11 cellular contexts compared by ENCODE assay signal in genomic region chr4:144906181-144906895, GRCh38.
DNase-seq lines count a peak whose midpoint lies in the region; ATAC-seq, FAIRE-seq and TF ChIP-seq lines count a peak whose summit lies in the region.
"Had no signal": no experiment of that assay in that cellular context is flagged by ENCODE, and none has a peak within 500 bp of the region (broad histone marks: within the 10 kb centered on the region; RNA-seq: fewer than 3 reads in every experiment).

No MANE protein-coding gene starts in this region.

- no peaks in the 10 kb centered on the region for H3K27me3 Mint-ChIP-seq in astrocyte (ENCODE audit: low read depth, unreplicated experiment)

- peak overlapping the region; percentile 0 for H2AFZ ChIP-seq in astrocyte (ENCODE audit: low read depth, low read length)
- H2AFZ ChIP-seq: GM23338 had no signal

- no peak overlapping the region for H3K27ac Mint-ChIP-seq in astrocyte (ENCODE audit: unreplicated experiment)
- H3K27ac Mint-ChIP-seq: GM23338 had no signal

- H3K27ac ChIP-seq in astrocyte (ENCODE audit: low read depth, low read length), result peak overlapping the region; percentile 38

- H3K9me3 ChIP-seq in astrocyte (ENCODE audit: insufficient read depth, low read depth, low read length), result no peaks in the 10 kb centered on the region

- DNase-seq in astrocyte (ENCODE audit: low read depth) (peak; percentile 89), non-pigmented ciliary epithelial cell (ENCODE audit: low read depth) (peak; percentile 40), NCI-H2171 treated with DMSO at 0.1 percent for 48 hours (lab: John Stamatoyannopoulos, UW) (no peak), DMS153 treated with DMSO at 0.1 percent for 48 hours (lab: John Stamatoyannopoulos, UW; ENCODE audit: unreplicated experiment) (no peak)
- DNase-seq in activated CD4-positive, alpha-beta T cell treated with anti-CD3 and anti-CD28 coated beads for 1 hour, result no peak

- no peaks in the 10 kb centered on the region for H3K36me3 Mint-ChIP-seq in astrocyte (ENCODE audit: low read depth, unreplicated experiment)

- no peak overlapping the region for H3K9ac ChIP-seq in astrocyte (ENCODE audit: low read length)

- no peak for FAIRE-seq in astrocyte (lab: Jason Lieb, UNC)
- FAIRE-seq: K562 had no signal

- no peaks in the 10 kb centered on the region for H3K79me2 ChIP-seq in astrocyte (ENCODE audit: insufficient read depth, low read length)

- no peaks in the 10 kb centered on the region for H3K36me3 ChIP-seq in astrocyte (ENCODE audit: insufficient read depth, low read length)

- H3K27me3 ChIP-seq in astrocyte (ENCODE audit: insufficient read depth, low read length), result no peaks in the 10 kb centered on the region

- peak overlapping the region; percentile 48 for H3K4me2 ChIP-seq in astrocyte (ENCODE audit: low read length)
- H3K4me2 ChIP-seq: GM23338 had no signal

- H3K4me3 Mint-ChIP-seq in astrocyte (ENCODE audit: unreplicated experiment), result no peak overlapping the region
- H3K4me3 Mint-ChIP-seq: GM23338 had no signal

- peaks cover 27% of the 10 kb centered on the region for H3K4me1 ChIP-seq in astrocyte (ENCODE audit: insufficient read depth, low read length)

- H3K4me3 ChIP-seq in astrocyte (ENCODE audit: insufficient read depth, low read depth, low read length), result no peak overlapping the region
- H3K4me3 ChIP-seq: GM23338, K562 had no signal

- ATAC-seq in GM19328 (IDR thresholded peaks at IDR 0.05; ENCODE audit: unreplicated experiment), result peak; percentile 45
- ATAC-seq in HG03064 (IDR thresholded peaks at IDR 0.05; ENCODE audit: low read depth, unreplicated experiment), result peak; percentile 42
- no peak for ATAC-seq in HG03097 (IDR thresholded peaks at IDR 0.05; ENCODE audit: low FRiP score, unreplicated experiment)
- ATAC-seq: GM23338, K562, Panc1 had no signal

- H3K4me1 Mint-ChIP-seq in astrocyte (ENCODE audit: low read depth, unreplicated experiment), result peaks cover 42% of the 10 kb centered on the region
- H3K4me1 Mint-ChIP-seq: GM23338 had no signal

- H3K9me3 Mint-ChIP-seq in astrocyte (ENCODE audit: unreplicated experiment), result no peaks in the 10 kb centered on the region
- H3K9me3 Mint-ChIP-seq: GM23338 had no signal

- no peaks in the 10 kb centered on the region for H4K20me1 ChIP-seq in astrocyte (ENCODE audit: insufficient read depth, low read length)

- TF ChIP-seq CTCF in astrocyte (IDR thresholded peaks at IDR 0.05; ENCODE audit: insufficient read depth, low read depth, low read length), result no peak

Comparison
In these comparisons a context has a peak if more than half of its experiments do, and no peak if none do; other contexts are left out.
1. DNase-seq: peak in astrocyte (single experiment) and non-pigmented ciliary epithelial cell (single experiment); none in NCI-H2171 treated with DMSO at 0.1 percent for 48 hours (single experiment), activated CD4-positive, alpha-beta T cell treated with anti-CD3 and anti-CD28 coated beads for 1 hour (single experiment) and DMS153 treated with DMSO at 0.1 percent for 48 hours (single experiment).